Comparison of ENCODE assay signal across 12 cellular contexts in the genomic region with DNA sequence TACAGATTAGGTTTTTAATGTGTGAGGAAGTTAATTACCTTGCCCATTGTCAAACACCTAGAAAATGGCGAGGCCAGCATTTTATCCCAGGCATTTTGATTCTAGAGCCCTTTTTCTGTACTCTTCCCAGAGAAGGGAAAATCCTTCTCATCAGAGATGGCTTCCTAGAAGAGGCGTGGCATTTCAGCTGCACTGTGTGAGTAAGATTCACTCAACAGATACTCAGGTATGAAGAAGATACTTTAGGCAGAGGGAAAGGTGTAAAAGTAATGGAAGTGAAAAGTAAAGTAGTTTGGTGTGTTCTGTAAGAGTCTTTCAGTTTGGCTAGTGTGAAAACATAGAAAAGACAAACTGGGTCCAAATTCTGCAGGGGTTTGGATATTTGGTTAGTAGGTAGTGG.
"Had no signal": no experiment of that assay in that cellular context is flagged by ENCODE, and none has a peak within 500 bp of the region (broad histone marks: within the 10 kb centered on the region; RNA-seq: fewer than 3 reads in every experiment).

No MANE protein-coding gene starts in this region.

- H3K9me3 Mint-ChIP-seq: activated B cell treated with CpG ODN at 0.5 μM for 24 hours; activated naive CD4-positive, alpha-beta T cell treated with anti-CD3 and anti-CD28 coated beads, Interleukin-2, amount 10 ng/mL, durations not matched to agents 7 days and 5 days; activated T-helper 1 cell treated with anti-CD3 and anti-CD28 coated beads, Interleukin-12 subunit alpha, Interleukin-12 subunit beta, Interleukin-2, Interleukin-4 antibody, amounts not matched to agents 30 ng/mL and 10 ng/mL and 1 ng/mL, durations not matched to agents 14 hours and 24 hours and 36 hours; neural progenitor cell had no signal

- H3K27ac Mint-ChIP-seq: activated B cell treated with CpG ODN at 0.5 μM for 24 hours; activated naive CD4-positive, alpha-beta T cell treated with anti-CD3 and anti-CD28 coated beads, Interleukin-2, amount 10 ng/mL, durations not matched to agents 7 days and 5 days; activated T-helper 1 cell treated with anti-CD3 and anti-CD28 coated beads, Interleukin-12 subunit alpha, Interleukin-12 subunit beta, Interleukin-2, Interleukin-4 antibody, amounts not matched to agents 30 ng/mL and 10 ng/mL and 1 ng/mL, durations not matched to agents 14 hours and 24 hours and 36 hours; neural progenitor cell had no signal

- H3K4me3 Mint-ChIP-seq: activated B cell treated with CpG ODN at 0.5 μM for 24 hours; activated naive CD4-positive, alpha-beta T cell treated with anti-CD3 and anti-CD28 coated beads, Interleukin-2, amount 10 ng/mL, durations not matched to agents 7 days and 5 days; activated T-helper 1 cell treated with anti-CD3 and anti-CD28 coated beads, Interleukin-12 subunit alpha, Interleukin-12 subunit beta, Interleukin-2, Interleukin-4 antibody, amounts not matched to agents 30 ng/mL and 10 ng/mL and 1 ng/mL, durations not matched to agents 14 hours and 24 hours and 36 hours; neural progenitor cell had no signal

- DNase-seq: activated B cell treated with CpG ODN at 0.5 μM for 24 hours; activated CD4-positive, alpha-beta T cell treated with anti-CD3 and anti-CD28 coated beads, Interleukin-2, amount 50 U/mL, for 1 hour; activated naive CD4-positive, alpha-beta T cell treated with anti-CD3 and anti-CD28 coated beads, Interleukin-2, amount 10 ng/mL, durations not matched to agents 7 days and 5 days; amygdala; brain microvascular endothelial cell; kidney; retina; stimulated activated CD4-positive, alpha-beta T cell treated with anti-CD3 and anti-CD28 coated beads, Interleukin-4, amount 100 ng/mL, for 4 hours; T-helper 2 cell; thyroid gland had no signal

- H3K4me1 Mint-ChIP-seq: activated B cell treated with CpG ODN at 0.5 μM for 24 hours; activated naive CD4-positive, alpha-beta T cell treated with anti-CD3 and anti-CD28 coated beads, Interleukin-2, amount 10 ng/mL, durations not matched to agents 7 days and 5 days; neural progenitor cell had no signal

- H3K27me3 Mint-ChIP-seq: activated B cell treated with CpG ODN at 0.5 μM for 24 hours; activated naive CD4-positive, alpha-beta T cell treated with anti-CD3 and anti-CD28 coated beads, Interleukin-2, amount 10 ng/mL, durations not matched to agents 7 days and 5 days had no signal
